8 cellular contexts compared by ENCODE assay signal in the genomic region with DNA sequence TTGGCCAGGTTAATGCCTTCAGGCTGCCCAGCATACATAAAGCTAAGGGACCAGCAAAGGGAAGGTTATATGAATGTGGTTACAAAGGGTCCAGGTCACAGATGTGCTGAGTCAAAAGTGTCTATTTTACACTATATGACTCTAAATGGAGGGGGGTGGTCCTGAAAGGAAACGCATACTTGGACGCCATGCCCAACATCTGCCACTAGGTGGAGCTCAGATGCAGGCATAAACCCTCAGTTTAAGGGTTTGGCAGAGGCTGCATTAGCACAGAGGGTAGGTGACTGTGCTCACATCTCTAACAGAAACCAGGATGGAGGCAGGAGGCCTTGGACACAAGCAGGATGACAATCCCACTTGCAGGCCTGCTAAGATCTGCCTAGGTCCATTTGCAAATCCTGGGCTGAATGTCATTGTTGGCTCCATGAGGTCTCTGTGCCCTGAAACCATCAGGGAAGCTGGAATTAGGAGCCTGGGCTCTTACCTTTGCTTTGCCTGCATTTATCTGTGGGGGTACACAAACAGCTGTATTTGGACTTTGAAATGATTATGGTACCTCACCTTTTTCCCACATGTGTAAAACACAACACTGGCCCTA. TPM values are rescaled to one million over a fixed set of nuclear protein-coding genes. Genes with fewer than 3 reads are reported as not detected.
DNase-seq lines count a peak whose midpoint lies in the region; ATAC-seq and TF ChIP-seq lines count a peak whose summit lies in the region.

No MANE protein-coding gene starts in this region.

- peaks cover 0 to 4% of the 10 kb centered on the region in 2 donors for H3K4me1 ChIP-seq in left lung

- H3K27ac Mint-ChIP-seq in central memory CD8-positive, alpha-beta T cell (ENCODE audit: low read depth) = no peak overlapping the region

- TF ChIP-seq CTCF in left lung (IDR thresholded peaks at IDR 0.05) = peak; percentile 89 to 90

- no peaks in the 10 kb centered on the region for H3K36me3 ChIP-seq in left lung

- no peaks in the 10 kb centered on the region for H3K4me1 Mint-ChIP-seq in central memory CD8-positive, alpha-beta T cell

- no peaks in the 10 kb centered on the region for H3K27me3 ChIP-seq in left lung

- H3K27ac ChIP-seq in left lung = no peak overlapping the region

- H3K36me3 Mint-ChIP-seq in central memory CD8-positive, alpha-beta T cell (ENCODE audit: insufficient read depth) = no peaks in the 10 kb centered on the region

- peak; percentile 2 for DNase-seq in GF-D8 (lab: John Stamatoyannopoulos, UW)
- peak; percentile 82 for DNase-seq in NCI-H2227 (lab: John Stamatoyannopoulos, UW; ENCODE audit: unreplicated experiment)
- peak in 1 of 2 donors; percentile 44 for DNase-seq in central memory CD8-positive, alpha-beta T cell (ENCODE audit: low spot score in 2 of 2)
- peak in 1 of 2 donors; percentile 52 for DNase-seq in left lung
- peak; percentile 48 to 53 for DNase-seq in stimulated activated CD4-positive, alpha-beta T cell treated with anti-CD3 and anti-CD28 coated beads, Interleukin-4, amount 100 ng/mL, for 48 hours (ENCODE audit: low read depth in 2 of 2)

- H3K4me3 Mint-ChIP-seq in central memory CD8-positive, alpha-beta T cell = no peak overlapping the region

- H3K27me3 Mint-ChIP-seq in central memory CD8-positive, alpha-beta T cell = peaks cover 21% of the 10 kb centered on the region

- no peaks in the 10 kb centered on the region for H3K9me3 Mint-ChIP-seq in central memory CD8-positive, alpha-beta T cell

- ATAC-seq in HG02678 (IDR thresholded peaks at IDR 0.05; ENCODE audit: unreplicated experiment) (peak; percentile 75), left lung (peak; percentile 82), GM18517 (IDR thresholded peaks at IDR 0.05; ENCODE audit: unreplicated experiment) (no peak)
- ATAC-seq in activated CD4-positive, CD25-positive, alpha-beta regulatory T cell treated with anti-CD3 and anti-CD28 coated beads, Interleukin-2, amount 50 U/mL, for 24 hours = peak; percentile 54 to 70
- ATAC-seq in central memory CD8-positive, alpha-beta T cell (replicated peaks; ENCODE audit: extremely low read depth, poor library complexity, severe bottlenecking) = peak; percentile 49

- no peaks in the 10 kb centered on the region for H3K9me3 ChIP-seq in left lung

- no peak overlapping the region for H3K4me3 ChIP-seq in left lung

- intact Hi-C loops in left lung (cut with DNase I) = loop anchor here in 1 of 2 donors (5.0 kb wide), 1 partner anchor 1302 kb away; no protein-coding TSS in a partner anchor

RNA-seq across cellular contexts. Expression of a gene that starts 55.8 kb away (rescaled TPM):
- 10 to 100 TPM; 17.6 to 22.6 TPM for total RNA-seq in left lung
